11 cellular contexts compared by ENCODE assay signal in the genomic region with DNA sequence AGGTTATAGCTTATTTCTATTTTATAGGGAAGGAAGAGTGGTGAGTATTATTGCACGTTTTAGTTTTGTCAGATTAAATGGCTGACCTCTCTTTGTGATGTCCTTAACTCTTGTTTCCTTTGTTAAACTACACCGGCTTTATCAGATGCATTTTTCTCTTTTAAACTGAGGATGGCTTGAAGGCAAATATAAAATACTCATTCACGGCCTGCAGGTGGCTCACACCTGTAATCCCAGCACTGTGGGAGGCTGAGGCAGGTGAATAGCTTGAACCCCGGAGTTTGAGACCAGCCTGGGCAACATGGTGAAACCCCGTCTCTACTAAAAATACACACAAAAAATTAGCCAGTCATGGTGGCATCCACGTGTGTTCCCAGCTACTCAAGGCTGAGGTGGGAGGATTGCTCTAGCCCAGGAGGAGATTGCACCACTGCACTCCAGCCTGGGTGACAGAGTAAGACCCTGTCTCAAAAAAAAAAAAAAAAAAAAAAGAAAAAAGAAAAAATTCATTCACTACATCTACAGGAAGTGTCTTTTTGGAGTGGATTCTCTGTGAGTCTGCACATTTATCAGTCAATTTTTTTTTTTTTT. TPM values are rescaled to one million over a fixed set of nuclear protein-coding genes. Genes with fewer than 3 reads are reported as not detected.
DNase-seq lines count a peak whose midpoint lies in the region; ATAC-seq and TF ChIP-seq lines count a peak whose summit lies in the region.
"Had no signal": no experiment of that assay in that cellular context is flagged by ENCODE, and none has a peak within 500 bp of the region (broad histone marks: within the 10 kb centered on the region; RNA-seq: fewer than 3 reads in every experiment).

No MANE protein-coding gene starts in this region.

- no peak overlapping the region for H4K8ac ChIP-seq in IMR-90 (ENCODE audit: low read depth in 2 of 2, low read length in 2 of 2)

- no peak overlapping the region for H2AFZ ChIP-seq in IMR-90 (replicated peaks; ENCODE audit: low read length, poor library complexity)

- DNase-seq in CD4-positive, alpha-beta memory T cell = no peak
- DNase-seq in IMR-90 (no peak), sciatic nerve (ENCODE audit: low spot score) (no peak)
- DNase-seq in activated naive CD8-positive, alpha-beta T cell treated with anti-CD3 and anti-CD28 coated beads for 36 hours = no peak
- no peak for DNase-seq in stimulated activated CD4-positive, alpha-beta T cell treated with anti-CD3 and anti-CD28 coated beads, Interleukin-2, amount 100 ng/mL, for 48 hours
- DNase-seq: DMS53, erythroblast, NCI-H1694 had no signal

- no peak overlapping the region for H2BK120ac ChIP-seq in IMR-90 (ENCODE audit: low read depth, low read length)

- H3K9ac ChIP-seq in IMR-90 (ENCODE audit: low read depth, low read length) = no peak overlapping the region

- intact Hi-C loops in CD4-positive, alpha-beta memory T cell (cut with micrococcal nuclease) = no loop called here
- intact Hi-C loops in IMR-90 (cut with micrococcal nuclease) (no loop called here), sciatic nerve (cut with DNase I) (no loop called here)

- H4K20me1 ChIP-seq in IMR-90 (ENCODE audit: insufficient read depth, low read length) = peaks cover 4% of the 10 kb centered on the region; the same call in 1 of the 2 replicates

- H3K4me3 ChIP-seq in CD4-positive, alpha-beta memory T cell (ENCODE audit: low read length in 2 of 2) = no peak overlapping the region
- H3K4me3 ChIP-seq in IMR-90 (ENCODE audit: insufficient read depth, low read depth, low read length) = no peak overlapping the region

- H3K79me1 ChIP-seq in IMR-90 (ENCODE audit: low read depth in 1 of 2, low read length in 2 of 2) = peaks cover 20 to 64% of the 10 kb centered on the region in 2 experiments

- H3K4me1 ChIP-seq in CD4-positive, alpha-beta memory T cell (ENCODE audit: insufficient read depth, low read length) = no peaks in the 10 kb centered on the region
- peaks cover 24% of the 10 kb centered on the region for H3K4me1 ChIP-seq in IMR-90 (ENCODE audit: control insufficient read depth, insufficient read depth, low read length)

- peak overlapping the region; percentile 17; the same call in 1 of the 2 replicates for H4K5ac ChIP-seq in IMR-90 (ENCODE audit: low read depth, low read length)

- peak overlapping the region in 1 of 8 donors; percentile 11 for H3K4me3 Mint-ChIP-seq in CD4-positive, alpha-beta memory T cell
- H3K4me3 Mint-ChIP-seq in activated naive CD8-positive, alpha-beta T cell treated with anti-CD3 and anti-CD28 coated beads for 36 hours = no peak overlapping the region
- H3K4me3 Mint-ChIP-seq: activated T-helper 1 cell treated with anti-CD3 and anti-CD28 coated beads, Interleukin-12 subunit alpha, Interleukin-12 subunit beta, Interleukin-2, Interleukin-4 antibody, amounts not matched to agents 30 ng/mL and 10 ng/mL and 1 ng/mL, durations not matched to agents 14 hours and 24 hours and 36 hours had no signal

- in situ Hi-C loops in IMR-90 (cut with MboI; ENCODE audit: low sequenced_read_pairs) = loop anchor here (10.0 kb wide), 1 partner anchor 60 kb away; a partner anchor contains a TSS

- H3K36me3 Mint-ChIP-seq in CD4-positive, alpha-beta memory T cell = peaks cover 14 to 15% of the 10 kb centered on the region in 2 donors
- H3K36me3 Mint-ChIP-seq in activated naive CD8-positive, alpha-beta T cell treated with anti-CD3 and anti-CD28 coated beads for 36 hours = peaks cover 12% of the 10 kb centered on the region

- H3K9me3 Mint-ChIP-seq in CD4-positive, alpha-beta memory T cell = peaks cover 0 to 13% (median 4%) of the 10 kb centered on the region in 8 donors
- peaks cover 7% of the 10 kb centered on the region for H3K9me3 Mint-ChIP-seq in activated naive CD8-positive, alpha-beta T cell treated with anti-CD3 and anti-CD28 coated beads for 36 hours

- H4K91ac ChIP-seq in IMR-90 (ENCODE audit: insufficient read depth, low read depth, low read length) = no peak overlapping the region

- no peak for TF ChIP-seq CTCF in IMR-90 (conservative IDR thresholded peaks at IDR 0.05; ENCODE audit: low read depth, low read length)

- H3K18ac ChIP-seq in IMR-90 (ENCODE audit: low read depth, low read length) = no peak overlapping the region

- CTCF ChIA-PET in CD4-positive, alpha-beta memory T cell (lab: Charles Lee; ENCODE audit: partially characterized antibody) = interaction anchor here (0.6 to 15.4 kb wide), 9 partner anchors 10 to 616 kb away, joined by 3 to 471 read pairs (median 7); no protein-coding TSS in a partner anchor
- CTCF ChIA-PET in IMR-90 (lab: Yijun Ruan, JAX) = interaction anchor here (0.6 to 1.2 kb wide), 3 partner anchors 11 to 616 kb away, joined by 3 to 4 read pairs (median 3); no protein-coding TSS in a partner anchor

- no peak overlapping the region for H2AK9ac ChIP-seq in IMR-90 (replicated peaks; ENCODE audit: low read depth, low read length, poor library complexity)

- H3K27ac Mint-ChIP-seq in CD4-positive, alpha-beta memory T cell = peak overlapping the region in 5 of 7 donors; percentile 48 to 66 (median 57)
- H3K27ac Mint-ChIP-seq in activated naive CD8-positive, alpha-beta T cell treated with anti-CD3 and anti-CD28 coated beads for 36 hours = peak overlapping the region; percentile 68
- H3K27ac Mint-ChIP-seq: activated T-helper 1 cell treated with anti-CD3 and anti-CD28 coated beads, Interleukin-12 subunit alpha, Interleukin-12 subunit beta, Interleukin-2, Interleukin-4 antibody, amounts not matched to agents 30 ng/mL and 10 ng/mL and 1 ng/mL, durations not matched to agents 14 hours and 24 hours and 36 hours had no signal

- H3K4ac ChIP-seq in IMR-90 (ENCODE audit: low read depth, low read length) = no peak overlapping the region

- no peak for TF ChIP-seq RAD21 in IMR-90 (IDR thresholded peaks at IDR 0.05; ENCODE audit: low read length)

- H2BK15ac ChIP-seq in IMR-90 (ENCODE audit: low read depth, low read length) = no peak overlapping the region

- H3K36me3 ChIP-seq in CD4-positive, alpha-beta memory T cell (ENCODE audit: insufficient read depth, low read length) = no peaks in the 10 kb centered on the region
- H3K36me3 ChIP-seq in IMR-90 (ENCODE audit: control insufficient read depth, insufficient read depth, low read length) = no peaks in the 10 kb centered on the region; the same call in 1 of the 2 replicates

- no peak overlapping the region for H2BK20ac ChIP-seq in IMR-90 (ENCODE audit: low read depth, low read length)

- H2AK5ac ChIP-seq in IMR-90 (ENCODE audit: low read depth, low read length) = no peak overlapping the region

- no peak overlapping the region for H3K27ac ChIP-seq in CD4-positive, alpha-beta memory T cell (ENCODE audit: low read depth, low read length)
- H3K27ac ChIP-seq in IMR-90 (ENCODE audit: insufficient read depth, low read length) = no peak overlapping the region

- no peaks in the 10 kb centered on the region for H3K9me3 ChIP-seq in CD4-positive, alpha-beta memory T cell (ENCODE audit: control insufficient read depth in 1 of 2, low read length in 2 of 2)
- peaks cover 2% of the 10 kb centered on the region; the same call in 1 of the 2 replicates for H3K9me3 ChIP-seq in IMR-90 (ENCODE audit: control insufficient read depth, insufficient read depth, low read length)

- BruUV-seq in IMR-90 (replicated peaks; lab: Mats Ljungman, UMichigan) = no TSS peak

- dilution Hi-C loops in IMR-90 (cut with HindIII; ENCODE audit: low sequenced_read_pairs, unreplicated experiment) = no loop called here

- no CpG with 5 or more reads among the region's 6 CpGs for WGBS in IMR-90 (ENCODE audit: extremely low coverage in 2 of 2, insufficient read length in 1 of 2), 2 experiments

- no peak for TF ChIP-seq POLR2A in IMR-90 (IDR thresholded peaks at IDR 0.05; ENCODE audit: low read depth, low read length)

- no peak overlapping the region for H3K23ac ChIP-seq in IMR-90 (ENCODE audit: low read depth, low read length)

- no peaks in the 10 kb centered on the region for H3K27me3 ChIP-seq in CD4-positive, alpha-beta memory T cell (ENCODE audit: insufficient read depth, low read length)
- H3K27me3 ChIP-seq in IMR-90 (ENCODE audit: control insufficient read depth, insufficient read depth, low read length) = no peaks in the 10 kb centered on the region

- H3K56ac ChIP-seq in IMR-90 (ENCODE audit: extremely low read depth, insufficient read depth, low read length) = no peak overlapping the region

- peaks cover 12 to 27% (median 17%) of the 10 kb centered on the region in 4 donors for H3K4me1 Mint-ChIP-seq in CD4-positive, alpha-beta memory T cell
- peaks cover 16% of the 10 kb centered on the region for H3K4me1 Mint-ChIP-seq in activated naive CD8-positive, alpha-beta T cell treated with anti-CD3 and anti-CD28 coated beads for 36 hours

- POLR2A ChIA-PET in CD4-positive, alpha-beta memory T cell (lab: Charles Lee; ENCODE audit: partially characterized antibody) = interaction anchor here (0.6 kb wide), 1 partner anchor 94 kb away, joined by 3 read pairs; no protein-coding TSS in a partner anchor
- POLR2A ChIA-PET in IMR-90 (lab: Charles Lee; ENCODE audit: unreplicated experiment) = no interaction called here

- peaks cover 8% of the 10 kb centered on the region; the same call in 1 of the 2 replicates for H3K9me1 ChIP-seq in IMR-90 (ENCODE audit: insufficient read depth, low read length)

- no peak for ATAC-seq in IMR-90 (ENCODE audit: low read depth)
- ATAC-seq in sciatic nerve = peak; percentile 32
- ATAC-seq in GM21576 (IDR thresholded peaks at IDR 0.05; ENCODE audit: unreplicated experiment) = no peak
- no peak for ATAC-seq in GM21360 (IDR thresholded peaks at IDR 0.05; ENCODE audit: unreplicated experiment)

- no peak overlapping the region for H3K14ac ChIP-seq in IMR-90 (replicated peaks; ENCODE audit: low read depth, low read length)

- no peaks in the 10 kb centered on the region for H3K27me3 Mint-ChIP-seq in CD4-positive, alpha-beta memory T cell
- no peaks in the 10 kb centered on the region for H3K27me3 Mint-ChIP-seq in activated naive CD8-positive, alpha-beta T cell treated with anti-CD3 and anti-CD28 coated beads for 36 hours

- no peak overlapping the region for H3K4me2 ChIP-seq in IMR-90 (ENCODE audit: low read depth, low read length)

- H2BK5ac ChIP-seq in IMR-90 (ENCODE audit: low read depth, low read length, poor library complexity, severe bottlenecking) = peak overlapping the region; percentile 5

RNA-seq across cellular contexts. Expression of a gene that starts 34.8 kb away (rescaled TPM):
- total RNA-seq in CD4-positive, alpha-beta memory T cell = 100 to 1,000 TPM in 1 of 2 experiments, 10 to 100 TPM in 1; 95.7 to 104 TPM
- polyA plus RNA-seq in CD4-positive, alpha-beta memory T cell = 10 to 100 TPM; 27.6 to 39.1 TPM
- total RNA-seq in IMR-90 (2012; rRNA removed) (40.9 and 44.2 TPM in 2 replicates), sciatic nerve (66.0 TPM)
- polyA plus RNA-seq in IMR-90 (2012; rRNA removed) = 12.8 and 19.0 TPM in 2 replicates
- polyA plus RNA-seq in IMR-90 (2012; cell fraction: cytosol; rRNA removed) = 1.8 and 2.5 TPM in 2 replicates
- 7.0 and 36.5 TPM in 2 replicates for polyA plus RNA-seq in IMR-90 (2012; cell fraction: nucleus; rRNA removed; ENCODE audit: low replicate concordance)
- total RNA-seq in activated naive CD8-positive, alpha-beta T cell treated with anti-CD3 and anti-CD28 coated beads for 36 hours = 100 to 1,000 TPM in 1 of 2 experiments, 10 to 100 TPM in 1; 99.3 to 101 TPM

RNA-seq across cellular contexts. Expression of a gene that starts 59.9 kb away (rescaled TPM):
- 10 to 100 TPM; 29.1 to 34.0 TPM for total RNA-seq in CD4-positive, alpha-beta memory T cell
- polyA plus RNA-seq in CD4-positive, alpha-beta memory T cell = 1 to 10 TPM; 2.6 to 7.5 TPM
- total RNA-seq in IMR-90 (2012; rRNA removed) (21.5 and 22.5 TPM in 2 replicates), sciatic nerve (52.0 TPM)
- polyA plus RNA-seq in IMR-90 (2012; rRNA removed) = 20.5 and 20.9 TPM in 2 replicates
- polyA plus RNA-seq in IMR-90 (2012; cell fraction: cytosol; rRNA removed) = 12.3 and 13.9 TPM in 2 replicates
- polyA plus RNA-seq in IMR-90 (2012; cell fraction: nucleus; rRNA removed; ENCODE audit: low replicate concordance) = 52.7 and 53.0 TPM in 2 replicates
- 10 to 100 TPM; 23.8 to 26.5 TPM for total RNA-seq in activated naive CD8-positive, alpha-beta T cell treated with anti-CD3 and anti-CD28 coated beads for 36 hours
